ENCODE assay signal across 25 cellular contexts in the genomic region with DNA sequence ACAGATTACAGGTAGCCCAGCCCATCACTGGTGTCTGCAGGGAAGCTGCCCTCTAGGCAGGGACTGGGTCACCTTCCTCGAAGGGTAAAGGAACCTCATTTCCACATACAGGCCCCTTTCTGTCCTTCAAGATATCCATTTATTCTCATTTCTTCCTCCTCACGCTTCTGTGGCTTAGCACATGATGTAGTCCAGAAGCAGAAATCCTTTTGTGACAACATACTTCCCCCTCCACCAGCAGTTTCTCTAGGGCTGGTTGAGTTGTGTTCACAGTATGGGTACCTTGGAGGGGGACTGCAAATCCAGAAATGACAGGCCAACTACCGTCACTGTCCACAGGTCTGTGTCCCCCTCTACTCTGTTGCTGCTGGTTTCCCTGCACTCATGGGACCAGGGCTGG.
"Had no signal": no experiment of that assay in that cellular context is flagged by ENCODE, and none has a peak within 500 bp of the region (broad histone marks: within the 10 kb centered on the region; RNA-seq: fewer than 3 reads in every experiment).

No MANE protein-coding gene starts in this region.

- H3K4me1 ChIP-seq: colonic mucosa, gastrocnemius medialis had no signal

- DNase-seq: activated CD4-positive, alpha-beta T cell treated with anti-CD3 and anti-CD28 coated beads for 1 hour; activated CD8-positive, alpha-beta memory T cell treated with anti-CD3 and anti-CD28 coated beads for 24 hours; activated CD8-positive, alpha-beta memory T cell treated with anti-CD3 and anti-CD28 coated beads, Interleukin-2, amount 50 U/mL, for 48 hours; activated effector memory CD4-positive, alpha-beta T cell treated with Interleukin-2 at 50 U/mL for 16 hours; activated naive CD4-positive, alpha-beta T cell treated with anti-CD3 and anti-CD28 coated beads, Interleukin-2, amount 10 ng/mL, durations not matched to agents 7 days and 5 days; activated naive CD8-positive, alpha-beta T cell treated with anti-CD3 and anti-CD28 coated beads, Interleukin-2, amount 50 U/mL, for 24 hours; anterior cingulate cortex; caudate nucleus; colonic mucosa; gastrocnemius medialis; head of caudate nucleus; kidney glomerular epithelial cell; left ventricle myocardium superior; natural killer cell; posterior cingulate gyrus; retina; spleen; stimulated activated CD4-positive, alpha-beta T cell treated with anti-CD3 and anti-CD28 coated beads, Interleukin-4, amount 100 ng/mL, for 4 hours had no signal

- H3K4me1 Mint-ChIP-seq: activated naive CD4-positive, alpha-beta T cell treated with anti-CD3 and anti-CD28 coated beads, Interleukin-2, amount 10 ng/mL, durations not matched to agents 7 days and 5 days; activated naive CD8-positive, alpha-beta T cell treated with anti-CD3 and anti-CD28 coated beads, Interleukin-2, amount 50 U/mL, for 24 hours; memory B cell had no signal

- H3K9me3 Mint-ChIP-seq: activated naive CD4-positive, alpha-beta T cell treated with anti-CD3 and anti-CD28 coated beads, Interleukin-2, amount 10 ng/mL, durations not matched to agents 7 days and 5 days; activated naive CD8-positive, alpha-beta T cell treated with anti-CD3 and anti-CD28 coated beads, Interleukin-2, amount 50 U/mL, for 24 hours; memory B cell; natural killer cell; stimulated activated memory B cell treated with anti-CD40 and anti-IgM and Interleukin-4, amounts not matched to agents 10 μg/mL and 1 μg/mL and 100 μg/mL, for 72 hours had no signal

- H3K36me3 Mint-ChIP-seq: brain; memory B cell; natural killer cell; stimulated activated memory B cell treated with anti-CD40 and anti-IgM and Interleukin-4, amounts not matched to agents 10 μg/mL and 1 μg/mL and 100 μg/mL, for 72 hours had no signal

- H3K9me3 ChIP-seq: colonic mucosa, gastrocnemius medialis, neutrophil, spleen, thoracic aorta, upper lobe of left lung had no signal

- ATAC-seq: activated naive CD8-positive, alpha-beta T cell treated with anti-CD3 and anti-CD28 coated beads, Interleukin-2, amount 50 U/mL, for 24 hours; gastrocnemius medialis; left ventricle myocardium superior; natural killer cell; stimulated activated memory B cell treated with anti-CD40 and anti-IgM and Interleukin-4, amounts not matched to agents 10 μg/mL and 1 μg/mL and 100 μg/mL, for 72 hours had no signal

- H3K36me3 ChIP-seq: colonic mucosa, gastrocnemius medialis, neutrophil, spleen, thoracic aorta, upper lobe of left lung had no signal

- H3K27ac Mint-ChIP-seq: activated naive CD4-positive, alpha-beta T cell treated with anti-CD3 and anti-CD28 coated beads, Interleukin-2, amount 10 ng/mL, durations not matched to agents 7 days and 5 days; activated naive CD8-positive, alpha-beta T cell treated with anti-CD3 and anti-CD28 coated beads, Interleukin-2, amount 50 U/mL, for 24 hours; memory B cell; natural killer cell; stimulated activated memory B cell treated with anti-CD40 and anti-IgM and Interleukin-4, amounts not matched to agents 10 μg/mL and 1 μg/mL and 100 μg/mL, for 72 hours had no signal

- H3K27me3 ChIP-seq: colonic mucosa, gastrocnemius medialis, neutrophil, spleen, upper lobe of left lung had no signal

- H3K27ac ChIP-seq: colonic mucosa, gastrocnemius medialis, neutrophil, spleen, thoracic aorta, upper lobe of left lung, VCaP had no signal

- H3K4me3 Mint-ChIP-seq: activated naive CD4-positive, alpha-beta T cell treated with anti-CD3 and anti-CD28 coated beads, Interleukin-2, amount 10 ng/mL, durations not matched to agents 7 days and 5 days; activated naive CD8-positive, alpha-beta T cell treated with anti-CD3 and anti-CD28 coated beads, Interleukin-2, amount 50 U/mL, for 24 hours; brain; memory B cell; natural killer cell; stimulated activated memory B cell treated with anti-CD40 and anti-IgM and Interleukin-4, amounts not matched to agents 10 μg/mL and 1 μg/mL and 100 μg/mL, for 72 hours had no signal

- H3K4me3 ChIP-seq: colonic mucosa, gastrocnemius medialis, spleen, thoracic aorta, upper lobe of left lung had no signal
